In the genomic region with DNA sequence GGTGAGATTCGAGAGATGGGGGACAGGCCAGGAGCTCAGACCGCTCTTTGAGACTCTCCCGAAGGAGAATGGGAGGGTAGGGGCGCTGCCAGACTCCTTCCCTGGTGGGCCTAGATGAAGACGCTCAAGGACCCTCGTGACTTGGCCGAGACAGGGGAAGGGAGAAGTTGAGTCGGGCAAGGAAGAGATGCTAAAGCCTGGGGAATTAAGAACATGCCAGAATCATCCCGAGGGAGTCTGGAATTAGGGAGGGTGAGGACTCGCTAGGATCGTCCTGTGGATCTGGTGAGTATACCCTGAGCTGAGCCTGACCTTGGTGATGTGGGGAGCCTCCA, we compare ENCODE assay signal across 8 cellular contexts. TPM values are rescaled to one million over a fixed set of nuclear protein-coding genes. Genes with fewer than 3 reads are reported as not detected.
DNase-seq lines count a peak whose midpoint lies in the region; TF ChIP-seq lines count a peak whose summit lies in the region.

No MANE protein-coding gene starts in this region.

- H3K36me3 Mint-ChIP-seq in CD4-positive, alpha-beta memory T cell = peaks cover 24 to 31% of the 10 kb centered on the region in 2 donors

- H3K27ac Mint-ChIP-seq in CD4-positive, alpha-beta memory T cell = peak overlapping the region in 5 of 7 donors; percentile 53 to 85 (median 67)

- peaks cover 15% of the 10 kb centered on the region for H3K4me1 ChIP-seq in CD4-positive, alpha-beta memory T cell (ENCODE audit: insufficient read depth, low read length)
- H3K4me1 ChIP-seq in MM.1S (ENCODE audit: low read length) = no peaks in the 10 kb centered on the region
- H3K4me1 ChIP-seq in ectodermal cell (ENCODE audit: control insufficient read depth, insufficient read depth, low read length) = peaks cover 4% of the 10 kb centered on the region
- H3K4me1 ChIP-seq in neuron (ENCODE audit: insufficient read depth, low read length) = peaks cover 12% of the 10 kb centered on the region

- H3K4me1 Mint-ChIP-seq in CD4-positive, alpha-beta memory T cell = peaks cover 7 to 23% (median 14%) of the 10 kb centered on the region in 4 donors

- peak overlapping the region; percentile 82 to 92 (median 86) for H3K4me3 Mint-ChIP-seq in CD4-positive, alpha-beta memory T cell

- WGBS in ectodermal cell, 2 experiments = 1% methylated on average over 11 of the region's 11 CpGs

- H3K4me3 ChIP-seq in CD4-positive, alpha-beta memory T cell (ENCODE audit: low read length in 2 of 2) = peak overlapping the region; percentile 37 to 68
- H3K4me3 ChIP-seq in MM.1S (ENCODE audit: low read length) = peak overlapping the region; percentile 83
- H3K4me3 ChIP-seq in ectodermal cell (ENCODE audit: insufficient read depth, low read depth, low read length) = peak overlapping the region; percentile 97
- H3K4me3 ChIP-seq in neuron (ENCODE audit: low read length) = peak overlapping the region; percentile 83

- H3K9me3 Mint-ChIP-seq in CD4-positive, alpha-beta memory T cell = no peaks in the 10 kb centered on the region

- H3K27me3 ChIP-seq in CD4-positive, alpha-beta memory T cell (ENCODE audit: insufficient read depth, low read length) = no peaks in the 10 kb centered on the region
- H3K27me3 ChIP-seq in MM.1S (replicated peaks; ENCODE audit: insufficient read depth, low read length) (no peaks in the 10 kb centered on the region), ectodermal cell (ENCODE audit: control insufficient read depth, insufficient read depth, low read length, poor library complexity, severe bottlenecking) (no peaks in the 10 kb centered on the region), neuron (ENCODE audit: insufficient read depth, low read length) (no peaks in the 10 kb centered on the region)

- H2AFZ ChIP-seq in MM.1S (ENCODE audit: low read length) (peak overlapping the region; percentile 76), neuron (ENCODE audit: low read depth, low read length) (no peak overlapping the region)

- no peaks in the 10 kb centered on the region for H3K9me2 ChIP-seq in MM.1S (replicated peaks; ENCODE audit: insufficient read depth, low read length)

- peaks cover 14% of the 10 kb centered on the region for H3F3A ChIP-seq in MM.1S (ENCODE audit: insufficient read depth, low read length)

- no peaks in the 10 kb centered on the region for H4K20me1 ChIP-seq in MM.1S (ENCODE audit: insufficient read depth, low read length)

- H3K27me3 Mint-ChIP-seq in CD4-positive, alpha-beta memory T cell = no peaks in the 10 kb centered on the region

- H3K4me2 ChIP-seq in MM.1S (ENCODE audit: low read depth, low read length) = peak overlapping the region; percentile 67

- peaks cover 12% of the 10 kb centered on the region for H3K36me3 ChIP-seq in CD4-positive, alpha-beta memory T cell (ENCODE audit: insufficient read depth, low read length)
- 0 out of 2 replicates have a peak, but pooled peaks cover 3% of the 10 kb centered on the region for H3K36me3 ChIP-seq in MM.1S (replicated peaks; ENCODE audit: insufficient read depth, low read length)
- peaks cover 44% of the 10 kb centered on the region for H3K36me3 ChIP-seq in ectodermal cell (ENCODE audit: control insufficient read depth, insufficient read depth, low read length)
- H3K36me3 ChIP-seq in neuron (ENCODE audit: insufficient read depth, low read length) = peaks cover 47% of the 10 kb centered on the region

- peak overlapping the region; percentile 6 for H3K27ac ChIP-seq in CD4-positive, alpha-beta memory T cell (ENCODE audit: low read depth, low read length)
- H3K27ac ChIP-seq in MM.1S (ENCODE audit: low read length) (peak overlapping the region; percentile 13; the same call in 1 of the 2 replicates), ectodermal cell (ENCODE audit: insufficient read depth, low read depth, low read length, poor library complexity, severe bottlenecking) (no peak overlapping the region)

- no peak for DNase-seq in CD4-positive, alpha-beta memory T cell
- no peak for DNase-seq in MM.1S
- no peak for DNase-seq in NCI-H2107 treated with DMSO at 0.1 percent for 48 hours (lab: John Stamatoyannopoulos, UW; ENCODE audit: unreplicated experiment)
- DNase-seq in GDM1 (lab: John Stamatoyannopoulos, UW) = no peak
- no peak for DNase-seq in NCI-H146 treated with DMSO at 0.1 percent for 48 hours (lab: John Stamatoyannopoulos, UW; ENCODE audit: unreplicated experiment)
- DNase-seq in NK-92 (lab: John Stamatoyannopoulos, UW; ENCODE audit: unreplicated experiment) = no peak

- intact Hi-C loops in CD4-positive, alpha-beta memory T cell (cut with micrococcal nuclease) = loop anchor here (2.0 kb wide), 2 partner anchors 22 to 68 kb away; partner anchors contain the start of genes DNTTIP1, WFDC3 and ZSWIM1

- CTCF ChIA-PET in CD4-positive, alpha-beta memory T cell (lab: Charles Lee; ENCODE audit: partially characterized antibody) = interaction anchor here (0.7 to 1.7 kb wide), 2 partner anchors 14 to 148 kb away, joined by 3 to 9 read pairs; no protein-coding TSS in a partner anchor

- no peak for TF ChIP-seq CTCF in MM.1S (IDR thresholded peaks at IDR 0.05; ENCODE audit: low read length)

- POLR2A ChIA-PET in CD4-positive, alpha-beta memory T cell (lab: Charles Lee; ENCODE audit: partially characterized antibody) = interaction anchor here (0.6 to 1.8 kb wide), 7 partner anchors 9 to 159 kb away, joined by 3 to 8 read pairs (median 4); partner anchors contain the start of genes ACOT8, ZNF335 and ZSWIM3

- peak overlapping the region; percentile 80 for H3K9ac ChIP-seq in MM.1S (ENCODE audit: low read length)

- H3K79me2 ChIP-seq in MM.1S (ENCODE audit: low read length) = peaks cover 19% of the 10 kb centered on the region

- H3K9me3 ChIP-seq in CD4-positive, alpha-beta memory T cell (ENCODE audit: control insufficient read depth in 1 of 2, low read length in 2 of 2) = no peaks in the 10 kb centered on the region
- H3K9me3 ChIP-seq in MM.1S (replicated peaks; ENCODE audit: insufficient read depth, low read length) = no peaks in the 10 kb centered on the region
- no peaks in the 10 kb centered on the region for H3K9me3 ChIP-seq in ectodermal cell (ENCODE audit: control insufficient read depth, low read length)
- H3K9me3 ChIP-seq in neuron (ENCODE audit: low read length) = peaks cover 2% of the 10 kb centered on the region

RNA-seq across cellular contexts. Expression of gene UBE2C, which starts 0.5 kb away (rescaled TPM):
- under 1 TPM; 0.55 to 0.61 TPM for total RNA-seq in CD4-positive, alpha-beta memory T cell
- polyA plus RNA-seq in CD4-positive, alpha-beta memory T cell = under 1 TPM in 1 of 2 donors, not detected in 1; 0.36 TPM
- 201 TPM for polyA plus RNA-seq in ectodermal cell (2013, experiment 1 of 4)
- 156 TPM for polyA plus RNA-seq in ectodermal cell (2013, experiment 2 of 4)
- polyA plus RNA-seq in ectodermal cell (2013, experiment 3 of 4) = 234 TPM
- polyA plus RNA-seq in ectodermal cell (2013, experiment 4 of 4) = 236 TPM

RNA-seq across cellular contexts. Expression of gene TNNC2, which starts 14.1 kb away (rescaled TPM):
- not detected for total RNA-seq in CD4-positive, alpha-beta memory T cell
- under 1 TPM; 0.61 to 0.67 TPM for polyA plus RNA-seq in CD4-positive, alpha-beta memory T cell
- 1.9 TPM for polyA plus RNA-seq in ectodermal cell (2013, experiment 1 of 4)
- 1.1 TPM for polyA plus RNA-seq in ectodermal cell (2013, experiment 2 of 4)
- 1.0 TPM for polyA plus RNA-seq in ectodermal cell (2013, experiment 3 of 4)
- 1.5 TPM for polyA plus RNA-seq in ectodermal cell (2013, experiment 4 of 4)

RNA-seq across cellular contexts. Expression of gene SNX21, which starts 20.6 kb away (rescaled TPM):
- total RNA-seq in CD4-positive, alpha-beta memory T cell = 1 to 10 TPM; 2.6 to 3.5 TPM
- polyA plus RNA-seq in CD4-positive, alpha-beta memory T cell = 1 to 10 TPM in 1 of 2 donors, under 1 TPM in 1; 0.20 to 1.8 TPM
- polyA plus RNA-seq in ectodermal cell (2013, experiment 1 of 4) = 12.9 TPM
- 12.3 TPM for polyA plus RNA-seq in ectodermal cell (2013, experiment 2 of 4)
- polyA plus RNA-seq in ectodermal cell (2013, experiment 3 of 4) = 10.7 TPM
- polyA plus RNA-seq in ectodermal cell (2013, experiment 4 of 4) = 13.3 TPM

RNA-seq across cellular contexts. Expression of gene DNTTIP1, which starts 21.2 kb away (rescaled TPM):
- total RNA-seq in CD4-positive, alpha-beta memory T cell = 10 to 100 TPM; 18.6 TPM
- polyA plus RNA-seq in CD4-positive, alpha-beta memory T cell = 10 to 100 TPM; 37.3 to 49.9 TPM
- 42.9 TPM for polyA plus RNA-seq in ectodermal cell (2013, experiment 1 of 4)
- polyA plus RNA-seq in ectodermal cell (2013, experiment 2 of 4) = 44.6 TPM
- polyA plus RNA-seq in ectodermal cell (2013, experiment 3 of 4) = 38.5 TPM
- polyA plus RNA-seq in ectodermal cell (2013, experiment 4 of 4) = 42.4 TPM

RNA-seq across cellular contexts. Expression of gene WFDC3, which starts 21.3 kb away (rescaled TPM):
- total RNA-seq in CD4-positive, alpha-beta memory T cell = not detected
- not detected for polyA plus RNA-seq in CD4-positive, alpha-beta memory T cell
- not detected for polyA plus RNA-seq in ectodermal cell (2013, experiment 1 of 4)
- polyA plus RNA-seq in ectodermal cell (2013, experiment 2 of 4) = not detected
- polyA plus RNA-seq in ectodermal cell (2013, experiment 3 of 4) = not detected
- polyA plus RNA-seq in ectodermal cell (2013, experiment 4 of 4) = not detected
